Comparison of ENCODE assay signal across 18 cellular contexts in genomic region chr11:9351956-9352355, GRCh38.
"Had no signal": no experiment of that assay in that cellular context is flagged by ENCODE, and none has a peak within 500 bp of the region (broad histone marks: within the 10 kb centered on the region; RNA-seq: fewer than 3 reads in every experiment).

No MANE protein-coding gene starts in this region.

- H3K9me3 ChIP-seq: esophagus muscularis mucosa, psoas muscle, thoracic aorta had no signal

- DNase-seq: activated B cell treated with CpG ODN at 0.5 μM for 24 hours; activated CD4-positive, alpha-beta T cell treated with anti-CD3 and anti-CD28 coated beads, Interleukin-2, amount 10 ng/mL, durations not matched to agents 24 days and 14 days; activated CD8-positive, alpha-beta memory T cell treated with anti-CD3 and anti-CD28 coated beads for 24 hours; amniotic stem cell; brain microvascular endothelial cell; cerebellar nuclear complex; dermis blood vessel endothelial cell; foreskin melanocyte; head of caudate nucleus; left colon; occipital lobe; psoas muscle; stimulated activated CD4-positive, alpha-beta T cell treated with anti-CD3 and anti-CD28 coated beads, Interleukin-15, amount 100 ng/mL, for 24 hours; stimulated activated CD4-positive, alpha-beta T cell treated with anti-CD3 and anti-CD28 coated beads, Interleukin-4, amount 100 ng/mL, for 24 hours; T-helper 17 cell had no signal

- ATAC-seq: activated naive CD4-positive, alpha-beta T cell treated with anti-CD3 and anti-CD28 coated beads, Interleukin-2, amount 50 U/mL, for 72 hours; left colon; psoas muscle; T-helper 17 cell had no signal

- H3K27me3 ChIP-seq: brain microvascular endothelial cell had no signal

- H3K27ac ChIP-seq: brain microvascular endothelial cell, esophagus muscularis mucosa, psoas muscle, thoracic aorta had no signal

- H3K36me3 ChIP-seq: brain microvascular endothelial cell, esophagus muscularis mucosa, thoracic aorta had no signal

- H3K4me1 ChIP-seq: esophagus muscularis mucosa, psoas muscle had no signal

- H3K4me3 ChIP-seq: esophagus muscularis mucosa, psoas muscle, thoracic aorta had no signal
